ENCODE assay signal across 30 cellular contexts in the genomic region with DNA sequence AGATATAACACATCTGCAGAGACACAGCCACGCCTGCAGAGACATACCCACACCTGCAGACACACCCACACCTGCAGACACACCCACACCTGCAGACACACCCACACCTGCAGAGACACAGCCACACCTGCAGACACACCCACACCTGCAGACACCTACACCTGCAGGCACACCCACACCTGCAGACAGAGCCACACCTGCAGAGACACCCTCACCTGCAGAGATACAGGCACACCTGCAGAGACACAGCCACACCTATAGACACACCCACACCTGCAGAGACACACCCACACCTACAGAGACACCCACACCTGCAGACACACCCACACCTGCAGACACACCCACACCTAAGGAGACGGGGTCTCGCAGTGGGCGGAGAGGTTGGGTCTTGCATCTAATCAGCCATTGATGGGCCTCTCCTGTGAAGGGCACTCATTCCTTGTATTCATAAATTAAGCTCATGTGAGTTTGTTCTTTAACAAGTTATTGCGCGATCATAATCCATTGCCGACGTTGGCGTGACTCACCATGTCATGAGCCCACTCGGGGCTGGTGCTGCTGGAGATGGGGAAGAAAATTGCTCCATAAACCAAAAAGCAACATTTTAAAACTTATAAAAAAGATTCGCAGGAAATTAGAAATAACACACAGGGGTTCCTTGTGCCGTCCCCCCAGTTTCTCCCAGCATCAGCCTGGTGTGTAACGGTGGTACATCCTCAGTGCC. TPM values are rescaled to one million over a fixed set of nuclear protein-coding genes. Genes with fewer than 3 reads are reported as not detected.
DNase-seq lines count a peak whose midpoint lies in the region; ATAC-seq and TF ChIP-seq lines count a peak whose summit lies in the region.
"Had no signal": no experiment of that assay in that cellular context is flagged by ENCODE, and none has a peak within 500 bp of the region (broad histone marks: within the 10 kb centered on the region; RNA-seq: fewer than 3 reads in every experiment).

No MANE protein-coding gene starts in this region.

- H3K9ac ChIP-seq in colonic mucosa (ENCODE audit: low read depth in 2 of 2, low read length in 2 of 2): no peak overlapping the region
- no peak overlapping the region for H3K9ac ChIP-seq in mucosa of rectum (ENCODE audit: low read depth in 1 of 2, low read length in 2 of 2)

- no peak overlapping the region for H3K27ac ChIP-seq in colonic mucosa
- peak overlapping the region; percentile 49 to 67 for H3K27ac ChIP-seq in mucosa of rectum (ENCODE audit: low read depth in 2 of 2, low read length in 2 of 2)
- H3K27ac ChIP-seq: A549, coronary artery, esophagus muscularis mucosa, HL-60, neutrophil, testis, vagina had no signal

- H3K27me3 ChIP-seq in colonic mucosa: no peaks in the 10 kb centered on the region
- no peaks in the 10 kb centered on the region for H3K27me3 ChIP-seq in mucosa of rectum (ENCODE audit: control insufficient read depth in 2 of 2, insufficient read depth in 2 of 2, low read length in 2 of 2)
- H3K27me3 ChIP-seq: esophagus muscularis mucosa, neutrophil, testis, vagina had no signal

- H3K36me3 Mint-ChIP-seq in CD14-positive monocyte: peaks cover 42 to 81% of the 10 kb centered on the region in 2 donors
- peaks cover 2% of the 10 kb centered on the region for H3K36me3 Mint-ChIP-seq in type B pancreatic cell

- H3K4me3 ChIP-seq in colonic mucosa (no peak overlapping the region), mucosa of rectum (ENCODE audit: low read length in 2 of 2) (no peak overlapping the region)
- H3K4me3 ChIP-seq: A549, coronary artery, esophagus muscularis mucosa, testis, vagina had no signal

- H3K9me3 ChIP-seq in colonic mucosa (no peaks in the 10 kb centered on the region), mucosa of rectum (ENCODE audit: control insufficient read depth in 2 of 2, low read length in 2 of 2) (no peaks in the 10 kb centered on the region)
- H3K9me3 ChIP-seq: A549, esophagus muscularis mucosa, neutrophil, testis, vagina had no signal

- peaks cover 0 to 2% (median 1%) of the 10 kb centered on the region in 3 donors for H3K27me3 Mint-ChIP-seq in CD14-positive monocyte (ENCODE audit: low read depth in 3 of 3)
- no peaks in the 10 kb centered on the region for H3K27me3 Mint-ChIP-seq in type B pancreatic cell
- H3K27me3 Mint-ChIP-seq: T-cell had no signal

- no peaks in the 10 kb centered on the region for H3K4me1 Mint-ChIP-seq in CD14-positive monocyte
- H3K4me1 Mint-ChIP-seq in type B pancreatic cell (ENCODE audit: unreplicated experiment): no peaks in the 10 kb centered on the region

- ATAC-seq in GM18868 (IDR thresholded peaks at IDR 0.05; ENCODE audit: unreplicated experiment) (no peak), GM18909 (IDR thresholded peaks at IDR 0.05; ENCODE audit: poor library complexity, unreplicated experiment) (no peak)
- ATAC-seq: activated CD4-positive, CD25-positive, alpha-beta regulatory T cell treated with anti-CD3 and anti-CD28 coated beads, Interleukin-2, amount 50 U/mL, for 24 hours; CD8-positive, alpha-beta T cell; left lobe of liver; Panc1; stimulated activated naive CD8-positive, alpha-beta T cell treated with anti-CD3 and anti-CD28 coated beads, Interleukin-15, Interleukin-2, amounts not matched to agents 100 U/mL and 50 U/mL, for 24 hours; T-cell had no signal

- peak; percentile 23 for DNase-seq in CD14-positive monocyte (ENCODE audit: low spot score)
- DNase-seq in colonic mucosa: peak; percentile 44
- DNase-seq in type B pancreatic cell (ENCODE audit: extremely low spot score, unreplicated experiment): no peak
- no peak for DNase-seq in NCI-H1048 (lab: John Stamatoyannopoulos, UW)
- DNase-seq: activated CD4-positive, alpha-beta T cell treated with anti-CD3 and anti-CD28 coated beads, Interleukin-2, amount 50 U/mL, for 48 hours; activated CD8-positive, alpha-beta memory T cell treated with anti-CD3 and anti-CD28 coated beads, Interleukin-2, amount 50 U/mL, for 4 hours; anterior cingulate cortex; mesendoderm; MV-4-11; NCI-H187; NCI-H524; stimulated activated naive CD8-positive, alpha-beta T cell treated with anti-CD3 and anti-CD28 coated beads, Interleukin-15, Interleukin-2, amounts not matched to agents 100 U/mL and 50 U/mL, for 24 hours; testis had no signal

- intact Hi-C loops in CD14-positive monocyte (cut with micrococcal nuclease) (no loop called here), colonic mucosa (cut with DNase I) (no loop called here)

- H3K9me3 Mint-ChIP-seq in CD14-positive monocyte (peaks cover 0 to 12% (median 8%) of the 10 kb centered on the region in 7 donors), type B pancreatic cell (no peaks in the 10 kb centered on the region)
- H3K9me3 Mint-ChIP-seq: activated T-helper 1 cell treated with anti-CD3 and anti-CD28 coated beads, Interleukin-12 subunit alpha, Interleukin-12 subunit beta, Interleukin-2, Interleukin-4 antibody, amounts not matched to agents 30 ng/mL and 10 ng/mL and 1 ng/mL, durations not matched to agents 14 hours and 24 hours and 36 hours; CD8-positive, alpha-beta T cell; T-cell had no signal

- H3K4me1 ChIP-seq in colonic mucosa: no peaks in the 10 kb centered on the region
- H3K4me1 ChIP-seq in mucosa of rectum (ENCODE audit: control insufficient read depth in 2 of 2, insufficient read depth in 2 of 2, low read length in 2 of 2): no peaks in the 10 kb centered on the region
- H3K4me1 ChIP-seq: A549, esophagus muscularis mucosa, testis, vagina had no signal

- no peak for TF ChIP-seq EP300 in Ishikawa (IDR thresholded peaks at IDR 0.05; ENCODE audit: borderline replicate concordance)

- H3K4me3 Mint-ChIP-seq in CD14-positive monocyte (no peak overlapping the region), type B pancreatic cell (no peak overlapping the region)
- H3K4me3 Mint-ChIP-seq: activated T-helper 1 cell treated with anti-CD3 and anti-CD28 coated beads, Interleukin-12 subunit alpha, Interleukin-12 subunit beta, Interleukin-2, Interleukin-4 antibody, amounts not matched to agents 30 ng/mL and 10 ng/mL and 1 ng/mL, durations not matched to agents 14 hours and 24 hours and 36 hours; CD8-positive, alpha-beta T cell; T-cell had no signal

- TF ChIP-seq CTCF in CD14-positive monocyte (IDR thresholded peaks at IDR 0.05) (no peak), colonic mucosa (IDR thresholded peaks at IDR 0.05) (no peak), type B pancreatic cell (conservative IDR thresholded peaks at IDR 0.05) (no peak)

- TF ChIP-seq RAD21 in Ishikawa (IDR thresholded peaks at IDR 0.05; ENCODE audit: low read depth): no peak

- H3K27ac Mint-ChIP-seq in CD14-positive monocyte (peak overlapping the region in 2 of 7 donors; percentile 25 to 66), type B pancreatic cell (no peak overlapping the region)
- H3K27ac Mint-ChIP-seq: activated T-helper 1 cell treated with anti-CD3 and anti-CD28 coated beads, Interleukin-12 subunit alpha, Interleukin-12 subunit beta, Interleukin-2, Interleukin-4 antibody, amounts not matched to agents 30 ng/mL and 10 ng/mL and 1 ng/mL, durations not matched to agents 14 hours and 24 hours and 36 hours; CD8-positive, alpha-beta T cell; T-cell had no signal

- H3K36me3 ChIP-seq in colonic mucosa (peaks cover 4% of the 10 kb centered on the region), mucosa of rectum (ENCODE audit: control insufficient read depth in 2 of 2, insufficient read depth in 2 of 2, low read length in 2 of 2) (peaks cover 21 to 57% of the 10 kb centered on the region in 2 donors)

TF ChIP-seq in Ishikawa, 13 proteins besides CTCF, POLR2A, EP300 and RAD21:
- TF ChIP-seq EGR1 (IDR thresholded peaks at IDR 0.05) (peak; percentile 34; the same call in 1 of the 2 replicates), TCF12 (IDR thresholded peaks at IDR 0.05; ENCODE audit: low read depth) (peak; percentile 86), YY1 (IDR thresholded peaks at IDR 0.05; ENCODE audit: low read depth) (no peak)

RNA-seq across cellular contexts. Expression of a gene that starts 28.9 kb away (rescaled TPM):
- not detected for polyA plus RNA-seq in CD14-positive monocyte
- not detected for total RNA-seq in colonic mucosa
- 5.0 TPM in 1 of 2 replicates, not detected in the other for total RNA-seq in type B pancreatic cell (ENCODE audit: low replicate concordance)
- total RNA-seq: activated T-helper 1 cell treated with anti-CD3 and anti-CD28 coated beads, Interleukin-12 subunit alpha, Interleukin-12 subunit beta, Interleukin-2, Interleukin-4 antibody, amounts not matched to agents 30 ng/mL and 10 ng/mL and 1 ng/mL, durations not matched to agents 14 hours and 24 hours and 36 hours; SK-MEL-5; vagina had no signal

RNA-seq across cellular contexts. Expression of a gene that starts 49.0 kb away (rescaled TPM):
- polyA plus RNA-seq in CD14-positive monocyte: 10 to 100 TPM; 23.5 to 26.4 TPM
- total RNA-seq in colonic mucosa (10 to 100 TPM; 60.2 TPM), type B pancreatic cell (ENCODE audit: low replicate concordance) (23.6 and 29.0 TPM in 2 replicates)

RNA-seq across cellular contexts. Expression of a gene that starts 57.7 kb away (rescaled TPM):
- not detected for polyA plus RNA-seq in CD14-positive monocyte
- 1 to 10 TPM in 1 of 2 donors, not detected in 1; 1.3 TPM for total RNA-seq in colonic mucosa
- 2.9 and 5.3 TPM in 2 replicates for total RNA-seq in type B pancreatic cell (ENCODE audit: low replicate concordance)
- total RNA-seq: SK-MEL-5, vagina had no signal

Comparison
In these comparisons a context has a peak if more than half of its experiments do, and no peak if none do; other contexts are left out.
1. DNase-seq: peak in CD14-positive monocyte (single experiment) and colonic mucosa (single experiment); none in type B pancreatic cell (single experiment) and NCI-H1048 (single experiment).